ENCODE assay signal across 8 cellular contexts in genomic region chr16:54957403-54957802, GRCh38. TPM values are rescaled to one million over a fixed set of nuclear protein-coding genes. Genes with fewer than 3 reads are reported as not detected.
DNase-seq lines count a peak whose midpoint lies in the region; ATAC-seq, FAIRE-seq and TF ChIP-seq lines count a peak whose summit lies in the region.

No MANE protein-coding gene starts in this region.

- H3K4me1 ChIP-seq in kidney (ENCODE audit: control insufficient read depth in 1 of 2, insufficient read depth in 1 of 2, low read depth in 1 of 2, low read length in 2 of 2) = no peaks in the 10 kb centered on the region
- no peaks in the 10 kb centered on the region for H3K4me1 ChIP-seq in suprapubic skin

- TF ChIP-seq CTCF in kidney (IDR thresholded peaks at IDR 0.05; ENCODE audit: borderline replicate concordance, extremely low read depth, insufficient read depth) (peak; percentile 20), suprapubic skin (IDR thresholded peaks at IDR 0.05) (peak in 1 of 2 donors; percentile 22)

- intact Hi-C loops in kidney (cut with DNase I) = no loop called here

- H3K4me3 ChIP-seq in kidney (ENCODE audit: low read length in 2 of 2) (no peak overlapping the region), suprapubic skin (no peak overlapping the region)

- H3K9me3 ChIP-seq in kidney (ENCODE audit: control insufficient read depth in 1 of 2, low read length in 2 of 2) (no peaks in the 10 kb centered on the region), suprapubic skin (no peaks in the 10 kb centered on the region)

- CTCF ChIA-PET in HEK293T (lab: Yijun Ruan, JAX) = interaction anchor here (0.7 to 1.4 kb wide), 11 partner anchors 10 to 666 kb away, joined by 3 to 4 read pairs (median 3); no protein-coding TSS in a partner anchor

- ATAC-seq in GM21786 (IDR thresholded peaks at IDR 0.05; ENCODE audit: unreplicated experiment) = no peak

- no peak for TF ChIP-seq POLR2A in suprapubic skin (IDR thresholded peaks at IDR 0.05)

- H3K27ac ChIP-seq in kidney (ENCODE audit: low read depth in 2 of 2, low read length in 2 of 2) (no peak overlapping the region), suprapubic skin (no peak overlapping the region)

- DNase-seq in DMS53 (lab: John Stamatoyannopoulos, UW) (peak; percentile 77), HEK293T (ENCODE audit: extremely low spot score) (peak; percentile 70), SK-N-DZ (ENCODE audit: low spot score) (peak; percentile 34), kidney (no peak), suprapubic skin (ENCODE audit: low spot score in 2 of 2) (no peak), kidney glomerular epithelial cell (lab: John Stamatoyannopoulos, UW) (no peak), ureter (ENCODE audit: low spot score) (no peak)

- TF ChIP-seq EP300 in suprapubic skin (IDR thresholded peaks at IDR 0.05) = no peak

- no peak for FAIRE-seq in kidney (lab: Jason Lieb, UNC)

- no peaks in the 10 kb centered on the region for H3K27me3 ChIP-seq in suprapubic skin

- H3K36me3 ChIP-seq in kidney (ENCODE audit: control insufficient read depth in 1 of 2, insufficient read depth in 2 of 2, low read length in 2 of 2) = no peaks in the 10 kb centered on the region
- no peaks in the 10 kb centered on the region for H3K36me3 ChIP-seq in suprapubic skin

- no peak overlapping the region for H3K9ac ChIP-seq in kidney (ENCODE audit: low read length in 2 of 2)

- POLR2A ChIA-PET in HEK293T (lab: Yijun Ruan, JAX) = no interaction called here

TF ChIP-seq in HEK293T, 16 proteins besides CTCF, POLR2A, EP300 and RAD21:
- TF ChIP-seq FOXM1 (IDR thresholded peaks at IDR 0.05; ENCODE audit: borderline replicate concordance) = no peak
- no peak for TF ChIP-seq PKNOX1 (IDR thresholded peaks at IDR 0.05)
- TF ChIP-seq ZNF384 (IDR thresholded peaks at IDR 0.05) = peak; percentile 97
- TF ChIP-seq ARNT (IDR thresholded peaks at IDR 0.05) = no peak

RNA-seq across cellular contexts. Expression of gene IRX5, which starts 26.7 kb away (rescaled TPM):
- 4.6 and 6.1 TPM in 2 replicates for polyA plus RNA-seq in SK-N-DZ (2014; cell fraction: cytosol; rRNA removed)
- 4.3 and 6.3 TPM in 2 replicates for polyA plus RNA-seq in SK-N-DZ (2014; cell fraction: nucleus; rRNA removed)
- 22.3 TPM for total RNA-seq in kidney
- 3.7 TPM for polyA plus RNA-seq in kidney (ENCODE audit: insufficient read depth, low read depth, low replicate concordance)
- total RNA-seq in suprapubic skin = 10 to 100 TPM; 41.3 to 64.8 (median 51.6) TPM
- 0.42 TPM for total RNA-seq in ureter

Comparison
In these comparisons a context has a peak if more than half of its experiments do, and no peak if none do; other contexts are left out.
1. DNase-seq: peak in DMS53 (single experiment), HEK293T (single experiment) and SK-N-DZ (single experiment); none in kidney (single experiment), suprapubic skin (0 of 2), kidney glomerular epithelial cell (single experiment) and ureter (single experiment).
2. RNA of gene IRX5, which starts 26.7 kb away (total RNA-seq): 41.3 to 64.8 TPM in suprapubic skin and 22.3 TPM in kidney (single experiment); 0.42 TPM in ureter (single experiment); every median in the first group is over 10 times any median in the second.